ENCODE assay signal across 1 cellular context in the genomic region with DNA sequence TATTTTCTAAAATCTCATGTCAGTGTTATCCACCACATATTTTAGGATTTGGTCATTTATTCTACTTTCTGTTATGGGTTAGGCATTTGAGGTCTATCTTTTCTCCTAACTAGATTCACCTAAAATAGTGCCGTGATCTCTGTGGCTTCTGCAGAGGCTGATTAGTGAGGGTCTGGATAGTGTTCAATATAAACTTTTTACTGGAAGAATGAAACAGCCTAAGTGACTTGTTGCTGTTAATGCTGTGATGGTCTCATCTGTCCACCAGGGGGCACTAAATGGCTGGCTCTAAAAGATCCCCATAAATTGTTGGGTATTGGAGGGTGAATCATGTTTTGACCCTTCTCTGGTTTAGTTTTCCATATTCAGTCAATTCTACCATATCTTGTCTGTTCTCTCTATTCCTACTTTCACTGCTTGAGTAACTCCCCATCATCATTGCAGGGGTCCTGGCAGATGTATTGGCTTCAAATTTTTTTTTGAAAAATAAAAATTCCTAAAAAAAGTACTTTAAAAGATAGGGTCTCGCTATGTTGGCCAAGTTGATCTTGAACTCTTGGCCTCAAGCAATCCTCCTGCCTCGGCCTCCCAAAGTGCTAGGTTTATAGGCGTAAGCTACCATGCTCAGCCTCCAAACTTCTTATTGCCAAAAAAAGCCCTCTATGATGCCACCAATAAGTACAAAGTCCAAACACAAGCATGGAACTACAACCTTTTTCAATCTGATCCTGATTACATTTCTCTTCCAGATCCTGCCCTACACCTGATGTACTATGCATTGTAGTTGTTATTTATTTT.
A peak's percentile ranks its signal among the peaks of the same experiment; 100 is the strongest.
TF ChIP-seq lines count a peak whose summit lies in the region.

No MANE protein-coding gene starts in this region.

TF ChIP-seq in HepG2, 621 proteins besides CTCF, POLR2A, EP300 and RAD21 (continued from another document and continues in another):
- TF ChIP-seq, protein P1, sequence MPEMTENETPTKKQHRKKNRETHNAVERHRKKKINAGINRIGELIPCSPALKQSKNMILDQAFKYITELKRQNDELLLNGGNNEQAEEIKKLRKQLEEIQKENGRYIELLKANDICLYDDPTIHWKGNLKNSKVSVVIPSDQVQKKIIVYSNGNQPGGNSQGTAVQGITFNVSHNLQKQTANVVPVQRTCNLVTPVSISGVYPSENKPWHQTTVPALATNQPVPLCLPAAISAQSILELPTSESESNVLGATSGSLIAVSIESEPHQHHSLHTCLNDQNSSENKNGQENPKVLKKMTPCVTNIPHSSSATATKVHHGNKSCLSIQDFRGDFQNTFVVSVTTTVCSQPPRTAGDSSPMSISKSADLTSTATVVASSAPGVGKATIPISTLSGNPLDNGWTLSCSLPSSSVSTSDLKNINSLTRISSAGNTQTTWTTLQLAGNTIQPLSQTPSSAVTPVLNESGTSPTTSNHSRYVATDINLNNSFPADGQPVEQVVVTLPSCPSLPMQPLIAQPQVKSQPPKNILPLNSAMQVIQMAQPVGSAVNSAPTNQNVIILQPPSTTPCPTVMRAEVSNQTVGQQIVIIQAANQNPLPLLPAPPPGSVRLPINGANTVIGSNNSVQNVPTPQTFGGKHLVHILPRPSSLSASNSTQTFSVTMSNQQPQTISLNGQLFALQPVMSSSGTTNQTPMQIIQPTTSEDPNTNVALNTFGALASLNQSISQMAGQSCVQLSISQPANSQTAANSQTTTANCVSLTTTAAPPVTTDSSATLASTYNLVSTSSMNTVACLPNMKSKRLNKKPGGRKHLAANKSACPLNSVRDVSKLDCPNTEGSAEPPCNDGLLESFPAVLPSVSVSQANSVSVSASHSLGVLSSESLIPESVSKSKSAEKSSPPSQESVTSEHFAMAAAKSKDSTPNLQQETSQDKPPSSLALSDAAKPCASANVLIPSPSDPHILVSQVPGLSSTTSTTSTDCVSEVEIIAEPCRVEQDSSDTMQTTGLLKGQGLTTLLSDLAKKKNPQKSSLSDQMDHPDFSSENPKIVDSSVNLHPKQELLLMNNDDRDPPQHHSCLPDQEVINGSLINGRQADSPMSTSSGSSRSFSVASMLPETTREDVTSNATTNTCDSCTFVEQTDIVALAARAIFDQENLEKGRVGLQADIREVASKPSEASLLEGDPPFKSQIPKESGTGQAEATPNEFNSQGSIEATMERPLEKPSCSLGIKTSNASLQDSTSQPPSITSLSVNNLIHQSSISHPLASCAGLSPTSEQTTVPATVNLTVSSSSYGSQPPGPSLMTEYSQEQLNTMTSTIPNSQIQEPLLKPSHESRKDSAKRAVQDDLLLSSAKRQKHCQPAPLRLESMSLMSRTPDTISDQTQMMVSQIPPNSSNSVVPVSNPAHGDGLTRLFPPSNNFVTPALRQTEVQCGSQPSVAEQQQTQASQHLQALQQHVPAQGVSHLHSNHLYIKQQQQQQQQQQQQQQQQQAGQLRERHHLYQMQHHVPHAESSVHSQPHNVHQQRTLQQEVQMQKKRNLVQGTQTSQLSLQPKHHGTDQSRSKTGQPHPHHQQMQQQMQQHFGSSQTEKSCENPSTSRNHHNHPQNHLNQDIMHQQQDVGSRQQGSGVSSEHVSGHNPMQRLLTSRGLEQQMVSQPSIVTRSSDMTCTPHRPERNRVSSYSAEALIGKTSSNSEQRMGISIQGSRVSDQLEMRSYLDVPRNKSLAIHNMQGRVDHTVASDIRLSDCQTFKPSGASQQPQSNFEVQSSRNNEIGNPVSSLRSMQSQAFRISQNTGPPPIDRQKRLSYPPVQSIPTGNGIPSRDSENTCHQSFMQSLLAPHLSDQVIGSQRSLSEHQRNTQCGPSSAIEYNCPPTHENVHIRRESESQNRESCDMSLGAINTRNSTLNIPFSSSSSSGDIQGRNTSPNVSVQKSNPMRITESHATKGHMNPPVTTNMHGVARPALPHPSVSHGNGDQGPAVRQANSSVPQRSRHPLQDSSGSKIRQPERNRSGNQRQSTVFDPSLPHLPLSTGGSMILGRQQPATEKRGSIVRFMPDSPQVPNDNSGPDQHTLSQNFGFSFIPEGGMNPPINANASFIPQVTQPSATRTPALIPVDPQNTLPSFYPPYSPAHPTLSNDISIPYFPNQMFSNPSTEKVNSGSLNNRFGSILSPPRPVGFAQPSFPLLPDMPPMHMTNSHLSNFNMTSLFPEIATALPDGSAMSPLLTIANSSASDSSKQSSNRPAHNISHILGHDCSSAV (CRISPR knock-in tag; IDR thresholded peaks at IDR 0.05; ENCODE audit: borderline replicate concordance), result no peak
- TF ChIP-seq NFKBIZ (CRISPR knock-in tag; IDR thresholded peaks at IDR 0.05) (no peak; the same call in 1 of the 2 replicates), TCF12 (IDR thresholded peaks at IDR 0.05) (no peak), TCF12 (CRISPR knock-in tag; IDR thresholded peaks at IDR 0.05) (no peak), ETV5 (CRISPR knock-in tag; IDR thresholded peaks at IDR 0.05; ENCODE audit: borderline replicate concordance) (no peak), BRD4 (CRISPR knock-in tag; IDR thresholded peaks at IDR 0.05) (no peak), TEAD2 (CRISPR knock-in tag; IDR thresholded peaks at IDR 0.05) (no peak), ZNF496 (CRISPR knock-in tag; IDR thresholded peaks at IDR 0.05; ENCODE audit: insufficient replicate concordance) (no peak), MBD4 (IDR thresholded peaks at IDR 0.05; ENCODE audit: borderline replicate concordance, low read length) (no peak), SOX13 (IDR thresholded peaks at IDR 0.05) (no peak), SOX13 (CRISPR knock-in tag; conservative IDR thresholded peaks at IDR 0.05 in 1 of 2, IDR thresholded peaks at IDR 0.05 in 1 of 2) (peak in 1 of 2 experiments; percentile 15; a peak in 1 of 4 replicates), ZNF557 (CRISPR knock-in tag; IDR thresholded peaks at IDR 0.05) (no peak), BCL6 (CRISPR knock-in tag; IDR thresholded peaks at IDR 0.05) (no peak), KLF12 (CRISPR knock-in tag; IDR thresholded peaks at IDR 0.05; ENCODE audit: borderline replicate concordance) (no peak), ZNF3 (CRISPR knock-in tag; IDR thresholded peaks at IDR 0.05) (no peak), REXO4 (CRISPR knock-in tag; IDR thresholded peaks at IDR 0.05; ENCODE audit: borderline replicate concordance) (no peak), ARNT (IDR thresholded peaks at IDR 0.05) (no peak), SPEN (CRISPR knock-in tag; IDR thresholded peaks at IDR 0.05; ENCODE audit: low read depth) (no peak), SATB2 (CRISPR knock-in tag; IDR thresholded peaks at IDR 0.05) (no peak), PITX1 (CRISPR knock-in tag; IDR thresholded peaks at IDR 0.05) (no peak), ZFAT (CRISPR knock-in tag; conservative IDR thresholded peaks at IDR 0.05) (no peak), SETDB1 (CRISPR knock-in tag; IDR thresholded peaks at IDR 0.05; ENCODE audit: borderline replicate concordance) (peak; percentile 70; the same call in 1 of the 2 replicates), CHD2 (IDR thresholded peaks at IDR 0.05; ENCODE audit: low read depth, low read length) (no peak)
- TF ChIP-seq, protein P2, sequence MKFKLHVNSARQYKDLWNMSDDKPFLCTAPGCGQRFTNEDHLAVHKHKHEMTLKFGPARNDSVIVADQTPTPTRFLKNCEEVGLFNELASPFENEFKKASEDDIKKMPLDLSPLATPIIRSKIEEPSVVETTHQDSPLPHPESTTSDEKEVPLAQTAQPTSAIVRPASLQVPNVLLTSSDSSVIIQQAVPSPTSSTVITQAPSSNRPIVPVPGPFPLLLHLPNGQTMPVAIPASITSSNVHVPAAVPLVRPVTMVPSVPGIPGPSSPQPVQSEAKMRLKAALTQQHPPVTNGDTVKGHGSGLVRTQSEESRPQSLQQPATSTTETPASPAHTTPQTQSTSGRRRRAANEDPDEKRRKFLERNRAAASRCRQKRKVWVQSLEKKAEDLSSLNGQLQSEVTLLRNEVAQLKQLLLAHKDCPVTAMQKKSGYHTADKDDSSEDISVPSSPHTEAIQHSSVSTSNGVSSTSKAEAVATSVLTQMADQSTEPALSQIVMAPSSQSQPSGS (CRISPR knock-in tag; IDR thresholded peaks at IDR 0.05), result peak; percentile 69
- TF ChIP-seq, protein P3, sequence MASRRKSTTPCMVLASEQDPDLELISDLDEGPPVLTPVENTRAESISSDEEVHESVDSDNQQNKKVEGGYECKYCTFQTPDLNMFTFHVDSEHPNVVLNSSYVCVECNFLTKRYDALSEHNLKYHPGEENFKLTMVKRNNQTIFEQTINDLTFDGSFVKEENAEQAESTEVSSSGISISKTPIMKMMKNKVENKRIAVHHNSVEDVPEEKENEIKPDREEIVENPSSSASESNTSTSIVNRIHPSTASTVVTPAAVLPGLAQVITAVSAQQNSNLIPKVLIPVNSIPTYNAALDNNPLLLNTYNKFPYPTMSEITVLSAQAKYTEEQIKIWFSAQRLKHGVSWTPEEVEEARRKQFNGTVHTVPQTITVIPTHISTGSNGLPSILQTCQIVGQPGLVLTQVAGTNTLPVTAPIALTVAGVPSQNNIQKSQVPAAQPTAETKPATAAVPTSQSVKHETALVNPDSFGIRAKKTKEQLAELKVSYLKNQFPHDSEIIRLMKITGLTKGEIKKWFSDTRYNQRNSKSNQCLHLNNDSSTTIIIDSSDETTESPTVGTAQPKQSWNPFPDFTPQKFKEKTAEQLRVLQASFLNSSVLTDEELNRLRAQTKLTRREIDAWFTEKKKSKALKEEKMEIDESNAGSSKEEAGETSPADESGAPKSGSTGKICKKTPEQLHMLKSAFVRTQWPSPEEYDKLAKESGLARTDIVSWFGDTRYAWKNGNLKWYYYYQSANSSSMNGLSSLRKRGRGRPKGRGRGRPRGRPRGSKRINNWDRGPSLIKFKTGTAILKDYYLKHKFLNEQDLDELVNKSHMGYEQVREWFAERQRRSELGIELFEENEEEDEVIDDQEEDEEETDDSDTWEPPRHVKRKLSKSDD (CRISPR knock-in tag; IDR thresholded peaks at IDR 0.05; ENCODE audit: low read depth), result no peak
- TF ChIP-seq, protein P4, sequence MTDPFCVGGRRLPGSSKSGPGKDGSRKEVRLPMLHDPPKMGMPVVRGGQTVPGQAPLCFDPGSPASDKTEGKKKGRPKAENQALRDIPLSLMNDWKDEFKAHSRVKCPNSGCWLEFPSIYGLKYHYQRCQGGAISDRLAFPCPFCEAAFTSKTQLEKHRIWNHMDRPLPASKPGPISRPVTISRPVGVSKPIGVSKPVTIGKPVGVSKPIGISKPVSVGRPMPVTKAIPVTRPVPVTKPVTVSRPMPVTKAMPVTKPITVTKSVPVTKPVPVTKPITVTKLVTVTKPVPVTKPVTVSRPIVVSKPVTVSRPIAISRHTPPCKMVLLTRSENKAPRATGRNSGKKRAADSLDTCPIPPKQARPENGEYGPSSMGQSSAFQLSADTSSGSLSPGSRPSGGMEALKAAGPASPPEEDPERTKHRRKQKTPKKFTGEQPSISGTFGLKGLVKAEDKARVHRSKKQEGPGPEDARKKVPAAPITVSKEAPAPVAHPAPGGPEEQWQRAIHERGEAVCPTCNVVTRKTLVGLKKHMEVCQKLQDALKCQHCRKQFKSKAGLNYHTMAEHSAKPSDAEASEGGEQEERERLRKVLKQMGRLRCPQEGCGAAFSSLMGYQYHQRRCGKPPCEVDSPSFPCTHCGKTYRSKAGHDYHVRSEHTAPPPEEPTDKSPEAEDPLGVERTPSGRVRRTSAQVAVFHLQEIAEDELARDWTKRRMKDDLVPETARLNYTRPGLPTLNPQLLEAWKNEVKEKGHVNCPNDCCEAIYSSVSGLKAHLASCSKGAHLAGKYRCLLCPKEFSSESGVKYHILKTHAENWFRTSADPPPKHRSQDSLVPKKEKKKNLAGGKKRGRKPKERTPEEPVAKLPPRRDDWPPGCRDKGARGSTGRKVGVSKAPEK (CRISPR knock-in tag; IDR thresholded peaks at IDR 0.05; ENCODE audit: borderline replicate concordance), result no peak
- TF ChIP-seq, protein P5, sequence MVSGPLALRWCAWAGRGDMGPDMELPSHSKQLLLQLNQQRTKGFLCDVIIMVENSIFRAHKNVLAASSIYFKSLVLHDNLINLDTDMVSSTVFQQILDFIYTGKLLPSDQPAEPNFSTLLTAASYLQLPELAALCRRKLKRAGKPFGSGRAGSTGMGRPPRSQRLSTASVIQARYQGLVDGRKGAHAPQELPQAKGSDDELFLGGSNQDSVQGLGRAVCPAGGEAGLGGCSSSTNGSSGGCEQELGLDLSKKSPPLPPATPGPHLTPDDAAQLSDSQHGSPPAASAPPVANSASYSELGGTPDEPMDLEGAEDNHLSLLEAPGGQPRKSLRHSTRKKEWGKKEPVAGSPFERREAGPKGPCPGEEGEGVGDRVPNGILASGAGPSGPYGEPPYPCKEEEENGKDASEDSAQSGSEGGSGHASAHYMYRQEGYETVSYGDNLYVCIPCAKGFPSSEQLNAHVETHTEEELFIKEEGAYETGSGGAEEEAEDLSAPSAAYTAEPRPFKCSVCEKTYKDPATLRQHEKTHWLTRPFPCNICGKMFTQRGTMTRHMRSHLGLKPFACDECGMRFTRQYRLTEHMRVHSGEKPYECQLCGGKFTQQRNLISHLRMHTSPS (CRISPR knock-in tag; IDR thresholded peaks at IDR 0.05; ENCODE audit: low read depth), result no peak
- TF ChIP-seq, protein P6, sequence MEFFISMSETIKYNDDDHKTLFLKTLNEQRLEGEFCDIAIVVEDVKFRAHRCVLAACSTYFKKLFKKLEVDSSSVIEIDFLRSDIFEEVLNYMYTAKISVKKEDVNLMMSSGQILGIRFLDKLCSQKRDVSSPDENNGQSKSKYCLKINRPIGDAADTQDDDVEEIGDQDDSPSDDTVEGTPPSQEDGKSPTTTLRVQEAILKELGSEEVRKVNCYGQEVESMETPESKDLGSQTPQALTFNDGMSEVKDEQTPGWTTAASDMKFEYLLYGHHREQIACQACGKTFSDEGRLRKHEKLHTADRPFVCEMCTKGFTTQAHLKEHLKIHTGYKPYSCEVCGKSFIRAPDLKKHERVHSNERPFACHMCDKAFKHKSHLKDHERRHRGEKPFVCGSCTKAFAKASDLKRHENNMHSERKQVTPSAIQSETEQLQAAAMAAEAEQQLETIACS (CRISPR knock-in tag; IDR thresholded peaks at IDR 0.05), result no peak
- TF ChIP-seq, protein P7, sequence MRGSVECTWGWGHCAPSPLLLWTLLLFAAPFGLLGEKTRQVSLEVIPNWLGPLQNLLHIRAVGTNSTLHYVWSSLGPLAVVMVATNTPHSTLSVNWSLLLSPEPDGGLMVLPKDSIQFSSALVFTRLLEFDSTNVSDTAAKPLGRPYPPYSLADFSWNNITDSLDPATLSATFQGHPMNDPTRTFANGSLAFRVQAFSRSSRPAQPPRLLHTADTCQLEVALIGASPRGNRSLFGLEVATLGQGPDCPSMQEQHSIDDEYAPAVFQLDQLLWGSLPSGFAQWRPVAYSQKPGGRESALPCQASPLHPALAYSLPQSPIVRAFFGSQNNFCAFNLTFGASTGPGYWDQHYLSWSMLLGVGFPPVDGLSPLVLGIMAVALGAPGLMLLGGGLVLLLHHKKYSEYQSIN (CRISPR knock-in tag; IDR thresholded peaks at IDR 0.05; ENCODE audit: borderline replicate concordance), result no peak
- TF ChIP-seq, protein P8, sequence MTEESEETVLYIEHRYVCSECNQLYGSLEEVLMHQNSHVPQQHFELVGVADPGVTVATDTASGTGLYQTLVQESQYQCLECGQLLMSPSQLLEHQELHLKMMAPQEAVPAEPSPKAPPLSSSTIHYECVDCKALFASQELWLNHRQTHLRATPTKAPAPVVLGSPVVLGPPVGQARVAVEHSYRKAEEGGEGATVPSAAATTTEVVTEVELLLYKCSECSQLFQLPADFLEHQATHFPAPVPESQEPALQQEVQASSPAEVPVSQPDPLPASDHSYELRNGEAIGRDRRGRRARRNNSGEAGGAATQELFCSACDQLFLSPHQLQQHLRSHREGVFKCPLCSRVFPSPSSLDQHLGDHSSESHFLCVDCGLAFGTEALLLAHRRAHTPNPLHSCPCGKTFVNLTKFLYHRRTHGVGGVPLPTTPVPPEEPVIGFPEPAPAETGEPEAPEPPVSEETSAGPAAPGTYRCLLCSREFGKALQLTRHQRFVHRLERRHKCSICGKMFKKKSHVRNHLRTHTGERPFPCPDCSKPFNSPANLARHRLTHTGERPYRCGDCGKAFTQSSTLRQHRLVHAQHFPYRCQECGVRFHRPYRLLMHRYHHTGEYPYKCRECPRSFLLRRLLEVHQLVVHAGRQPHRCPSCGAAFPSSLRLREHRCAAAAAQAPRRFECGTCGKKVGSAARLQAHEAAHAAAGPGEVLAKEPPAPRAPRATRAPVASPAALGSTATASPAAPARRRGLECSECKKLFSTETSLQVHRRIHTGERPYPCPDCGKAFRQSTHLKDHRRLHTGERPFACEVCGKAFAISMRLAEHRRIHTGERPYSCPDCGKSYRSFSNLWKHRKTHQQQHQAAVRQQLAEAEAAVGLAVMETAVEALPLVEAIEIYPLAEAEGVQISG (CRISPR knock-in tag; IDR thresholded peaks at IDR 0.05), result no peak
